ENCODE assay signal across 17 cellular contexts in the genomic region with DNA sequence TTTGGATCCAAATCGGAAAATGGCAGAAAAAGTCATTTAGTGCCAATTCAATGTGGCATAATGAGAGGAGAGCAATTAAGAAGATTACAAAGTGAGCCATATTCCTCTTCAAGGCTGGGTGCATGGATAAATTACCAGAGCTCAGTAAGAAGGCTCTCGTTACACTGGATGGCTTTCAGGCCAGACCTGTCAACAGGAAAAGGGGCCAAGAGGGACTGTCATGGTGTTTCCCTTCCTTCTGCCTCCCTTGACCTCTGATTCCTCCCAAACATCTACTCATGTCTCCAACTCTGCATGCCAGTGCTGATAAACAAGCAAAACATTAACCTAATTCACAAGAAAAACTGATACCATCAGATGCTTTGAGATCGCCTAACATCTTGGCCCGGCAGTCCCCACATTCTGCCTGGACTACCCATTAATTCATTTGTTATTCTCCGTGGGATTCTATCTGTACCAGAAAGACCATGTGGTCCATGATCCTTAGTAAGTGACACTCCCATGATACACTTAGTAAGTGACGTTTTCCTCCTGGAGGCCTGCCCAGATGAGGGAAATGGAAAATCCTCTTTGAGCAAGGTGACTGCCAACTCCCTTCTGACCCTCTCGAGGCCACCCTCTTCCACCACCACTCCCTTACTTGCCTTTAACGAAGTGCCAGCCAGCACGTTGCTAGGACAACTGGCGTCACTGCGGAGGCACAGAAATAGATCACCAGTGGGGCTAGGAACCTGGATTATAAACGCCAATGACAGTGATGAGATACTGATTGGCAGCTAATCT.
DNase-seq lines count a peak whose midpoint lies in the region; ATAC-seq, FAIRE-seq and TF ChIP-seq lines count a peak whose summit lies in the region.
"Had no signal": no experiment of that assay in that cellular context is flagged by ENCODE, and none has a peak within 500 bp of the region (broad histone marks: within the 10 kb centered on the region; RNA-seq: fewer than 3 reads in every experiment).

No MANE protein-coding gene starts in this region.

- no peaks in the 10 kb centered on the region for H3K27me3 Mint-ChIP-seq in chondrocyte (ENCODE audit: low read depth)

- H3K27me3 ChIP-seq in BE2C (no peaks in the 10 kb centered on the region), left lung (no peaks in the 10 kb centered on the region)
- H3K27me3 ChIP-seq: hepatocyte had no signal

- peaks cover 13% of the 10 kb centered on the region for H3K4me1 Mint-ChIP-seq in chondrocyte (ENCODE audit: low read depth)

- peaks cover 6% of the 10 kb centered on the region for H3K9me3 Mint-ChIP-seq in chondrocyte (ENCODE audit: low read depth)

- no peak for TF ChIP-seq CTCF in BE2C (IDR thresholded peaks at IDR 0.05; ENCODE audit: low read depth, low read length)
- no peak for TF ChIP-seq CTCF in chondrocyte (IDR thresholded peaks at IDR 0.05)
- TF ChIP-seq CTCF in left lung (IDR thresholded peaks at IDR 0.05), result no peak

- H3K4me1 ChIP-seq in BE2C (peaks cover 11% of the 10 kb centered on the region), left lung (peaks cover 3 to 8% of the 10 kb centered on the region in 2 donors)

- intact Hi-C loops in left lung (cut with DNase I), result no loop called here

- peaks cover 7% of the 10 kb centered on the region for H3K36me3 Mint-ChIP-seq in chondrocyte (ENCODE audit: low read depth)
- H3K36me3 Mint-ChIP-seq: naive B cell had no signal

- H3K36me3 ChIP-seq in BE2C (no peaks in the 10 kb centered on the region), left lung (peaks cover 0 to 3% of the 10 kb centered on the region in 2 donors)
- H3K36me3 ChIP-seq: thoracic aorta had no signal

- H3K27ac Mint-ChIP-seq in chondrocyte (ENCODE audit: unreplicated experiment), result peak overlapping the region; percentile 18

- peak; percentile 56 for FAIRE-seq in GM12892 (lab: Jason Lieb, UNC)

- ATAC-seq in left lung (peak; percentile 81), HG02970 (IDR thresholded peaks at IDR 0.05; ENCODE audit: low FRiP score, unreplicated experiment) (no peak), GM19395 (IDR thresholded peaks at IDR 0.05; ENCODE audit: unreplicated experiment) (no peak), GM18868 (IDR thresholded peaks at IDR 0.05; ENCODE audit: unreplicated experiment) (no peak)
- ATAC-seq: activated naive CD4-positive, alpha-beta T cell treated with anti-CD3 and anti-CD28 coated beads, Interleukin-2, amount 50 U/mL, for 72 hours had no signal

- TF ChIP-seq POLR2A in GM12892 (IDR thresholded peaks at IDR 0.05; ENCODE audit: low read depth, low read length), result no peak

- no peak overlapping the region for H3K27ac ChIP-seq in left lung
- H3K27ac ChIP-seq: epithelial cell of prostate, hepatocyte, thoracic aorta had no signal

- no peaks in the 10 kb centered on the region for H3K9me3 ChIP-seq in BE2C
- no peaks in the 10 kb centered on the region for H3K9me3 ChIP-seq in left lung
- H3K9me3 ChIP-seq: thoracic aorta had no signal

- peak; percentile 24 for DNase-seq in BE2C
- no peak for DNase-seq in GM12892 (ENCODE audit: insufficient read length)
- DNase-seq in chondrocyte (ENCODE audit: low spot score), result no peak
- DNase-seq in left lung, result peak in 1 of 2 donors; percentile 73
- no peak for DNase-seq in T-helper 9 cell
- DNase-seq: activated CD8-positive, alpha-beta memory T cell treated with anti-CD3 and anti-CD28 coated beads for 24 hours; DND-41; kidney glomerular epithelial cell; naive B cell; NCI-H187 had no signal

- H3K4me3 Mint-ChIP-seq in chondrocyte (ENCODE audit: unreplicated experiment), result no peak overlapping the region

- H3K4me3 ChIP-seq in BE2C (ENCODE audit: low read depth, low read length) (no peak overlapping the region), left lung (no peak overlapping the region)
- H3K4me3 ChIP-seq: hepatocyte, thoracic aorta had no signal
